In the genomic region with DNA sequence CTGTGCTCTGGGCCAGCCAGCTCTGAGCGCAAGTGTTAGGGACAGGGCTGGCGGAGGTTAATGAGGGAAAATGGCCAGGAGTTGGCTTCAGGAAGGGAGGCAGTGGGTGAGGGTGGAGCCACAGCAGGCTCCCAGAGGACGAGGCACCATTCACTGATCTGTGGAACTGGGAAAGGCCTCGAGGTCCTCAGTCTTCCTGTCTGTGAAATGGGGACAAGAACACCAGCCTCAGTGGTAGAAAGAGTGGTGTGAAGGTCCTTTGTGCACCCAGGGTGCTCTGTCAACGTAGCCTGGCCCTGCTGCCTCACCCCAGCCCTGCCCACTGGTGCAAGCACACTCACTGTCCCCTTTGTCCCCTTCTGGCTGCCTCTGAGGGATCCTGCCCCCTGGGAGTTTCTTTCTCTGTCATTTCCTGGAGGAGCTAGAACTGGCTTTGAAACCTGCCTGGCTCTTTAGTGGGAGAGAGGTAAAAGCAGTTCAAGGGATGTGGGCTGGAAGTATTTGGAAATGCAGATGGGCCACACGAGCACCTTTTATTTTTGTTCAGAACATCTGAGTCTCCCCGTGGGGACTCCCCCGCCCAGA, we compare ENCODE assay signal across 11 cellular contexts. TPM values are rescaled to one million over a fixed set of nuclear protein-coding genes. Genes with fewer than 3 reads are reported as not detected.
DNase-seq lines count a peak whose midpoint lies in the region; ATAC-seq and TF ChIP-seq lines count a peak whose summit lies in the region.
"Had no signal": no experiment of that assay in that cellular context is flagged by ENCODE, and none has a peak within 500 bp of the region (broad histone marks: within the 10 kb centered on the region; RNA-seq: fewer than 3 reads in every experiment).

No MANE protein-coding gene starts in this region.

- H3K4me1 Mint-ChIP-seq in activated T-helper 1 cell treated with anti-CD3 and anti-CD28 coated beads, Interleukin-12 subunit alpha, Interleukin-12 subunit beta, Interleukin-2, Interleukin-4 antibody, amounts not matched to agents 30 ng/mL and 10 ng/mL and 1 ng/mL, durations not matched to agents 14 hours and 24 hours and 36 hours (ENCODE audit: low read depth) = peaks cover 24% of the 10 kb centered on the region
- H3K4me1 Mint-ChIP-seq in natural killer cell = peaks cover 19 to 32% of the 10 kb centered on the region in 2 donors

- intact Hi-C loops in activated T-helper 1 cell treated with anti-CD3 and anti-CD28 coated beads, Interleukin-12 subunit alpha, Interleukin-12 subunit beta, Interleukin-2, Interleukin-4 antibody, amounts not matched to agents 30 ng/mL and 10 ng/mL and 1 ng/mL, durations not matched to agents 14 hours and 24 hours and 36 hours (cut with micrococcal nuclease) = loop anchor here (2.0 kb wide), 1 partner anchor 92 kb away; a partner anchor contains a TSS
- intact Hi-C loops in natural killer cell (cut with micrococcal nuclease) = no loop called here

- H3K4me3 Mint-ChIP-seq in activated T-helper 1 cell treated with anti-CD3 and anti-CD28 coated beads, Interleukin-12 subunit alpha, Interleukin-12 subunit beta, Interleukin-2, Interleukin-4 antibody, amounts not matched to agents 30 ng/mL and 10 ng/mL and 1 ng/mL, durations not matched to agents 14 hours and 24 hours and 36 hours = peak overlapping the region; percentile 50
- peak overlapping the region; percentile 84 for H3K4me3 Mint-ChIP-seq in natural killer cell

- H3K27ac Mint-ChIP-seq in activated T-helper 1 cell treated with anti-CD3 and anti-CD28 coated beads, Interleukin-12 subunit alpha, Interleukin-12 subunit beta, Interleukin-2, Interleukin-4 antibody, amounts not matched to agents 30 ng/mL and 10 ng/mL and 1 ng/mL, durations not matched to agents 14 hours and 24 hours and 36 hours = peak overlapping the region; percentile 76
- peak overlapping the region; percentile 77 to 89 for H3K27ac Mint-ChIP-seq in natural killer cell

- TF ChIP-seq CTCF in natural killer cell (IDR thresholded peaks at IDR 0.05) = no peak

- peak; percentile 6 for ATAC-seq in GM21825 (IDR thresholded peaks at IDR 0.05; ENCODE audit: unreplicated experiment)
- peak in 1 of 3 donors; percentile 5 for ATAC-seq in natural killer cell
- ATAC-seq in GM19455 (IDR thresholded peaks at IDR 0.05; ENCODE audit: unreplicated experiment) = no peak
- no peak for ATAC-seq in GM19467 (IDR thresholded peaks at IDR 0.05; ENCODE audit: unreplicated experiment)

- H3K27me3 Mint-ChIP-seq in activated T-helper 1 cell treated with anti-CD3 and anti-CD28 coated beads, Interleukin-12 subunit alpha, Interleukin-12 subunit beta, Interleukin-2, Interleukin-4 antibody, amounts not matched to agents 30 ng/mL and 10 ng/mL and 1 ng/mL, durations not matched to agents 14 hours and 24 hours and 36 hours (ENCODE audit: insufficient read depth) = peaks cover 14% of the 10 kb centered on the region
- peaks cover 9 to 15% of the 10 kb centered on the region in 2 donors for H3K27me3 Mint-ChIP-seq in natural killer cell (ENCODE audit: low read depth in 2 of 2)

- H3K36me3 Mint-ChIP-seq in activated T-helper 1 cell treated with anti-CD3 and anti-CD28 coated beads, Interleukin-12 subunit alpha, Interleukin-12 subunit beta, Interleukin-2, Interleukin-4 antibody, amounts not matched to agents 30 ng/mL and 10 ng/mL and 1 ng/mL, durations not matched to agents 14 hours and 24 hours and 36 hours (ENCODE audit: low read depth) = no peaks in the 10 kb centered on the region
- H3K36me3 Mint-ChIP-seq in natural killer cell = no peaks in the 10 kb centered on the region

- H3K9me3 Mint-ChIP-seq in activated T-helper 1 cell treated with anti-CD3 and anti-CD28 coated beads, Interleukin-12 subunit alpha, Interleukin-12 subunit beta, Interleukin-2, Interleukin-4 antibody, amounts not matched to agents 30 ng/mL and 10 ng/mL and 1 ng/mL, durations not matched to agents 14 hours and 24 hours and 36 hours = no peaks in the 10 kb centered on the region
- no peaks in the 10 kb centered on the region for H3K9me3 Mint-ChIP-seq in natural killer cell

- DNase-seq in ELF-1 (ENCODE audit: low read depth, low spot score) = peak; percentile 28
- no peak for DNase-seq in activated T-helper 1 cell treated with anti-CD3 and anti-CD28 coated beads, Interleukin-12 subunit alpha, Interleukin-12 subunit beta, Interleukin-2, Interleukin-4 antibody, amounts not matched to agents 30 ng/mL and 10 ng/mL and 1 ng/mL, durations not matched to agents 14 hours and 24 hours and 36 hours (ENCODE audit: low spot score)
- DNase-seq in natural killer cell = no peak
- no peak for DNase-seq in stimulated activated CD4-positive, alpha-beta T cell treated with anti-CD3 and anti-CD28 coated beads, Interleukin-4, amount 100 ng/mL, for 4 hours
- no peak for DNase-seq in EL
- DNase-seq: KG1, SHP77 had no signal

RNA-seq across cellular contexts. Expression of a gene that starts 25.0 kb away (rescaled TPM):
- not detected in 2 replicates for total RNA-seq in activated T-helper 1 cell treated with anti-CD3 and anti-CD28 coated beads, Interleukin-12 subunit alpha, Interleukin-12 subunit beta, Interleukin-2, Interleukin-4 antibody, amounts not matched to agents 30 ng/mL and 10 ng/mL and 1 ng/mL, durations not matched to agents 14 hours and 24 hours and 36 hours
- under 1 TPM in 1 of 3 donors, not detected in 2; 0.30 TPM for total RNA-seq in natural killer cell
- total RNA-seq: H4 had no signal

RNA-seq across cellular contexts. Expression of a gene that starts 52.7 kb away (rescaled TPM):
- total RNA-seq in activated T-helper 1 cell treated with anti-CD3 and anti-CD28 coated beads, Interleukin-12 subunit alpha, Interleukin-12 subunit beta, Interleukin-2, Interleukin-4 antibody, amounts not matched to agents 30 ng/mL and 10 ng/mL and 1 ng/mL, durations not matched to agents 14 hours and 24 hours and 36 hours = not detected in 2 replicates
- not detected for total RNA-seq in natural killer cell
- total RNA-seq: H4 had no signal
